1 cellular context compared by ENCODE assay signal in genomic region chr7:30584970-30585369, GRCh38.
TF ChIP-seq lines count a peak whose summit lies in the region.

No MANE protein-coding gene starts in this region.

TF ChIP-seq in WTC11, 78 proteins besides CTCF, POLR2A, EP300 and RAD21 (continued from another document):
- TF ChIP-seq, protein P1, sequence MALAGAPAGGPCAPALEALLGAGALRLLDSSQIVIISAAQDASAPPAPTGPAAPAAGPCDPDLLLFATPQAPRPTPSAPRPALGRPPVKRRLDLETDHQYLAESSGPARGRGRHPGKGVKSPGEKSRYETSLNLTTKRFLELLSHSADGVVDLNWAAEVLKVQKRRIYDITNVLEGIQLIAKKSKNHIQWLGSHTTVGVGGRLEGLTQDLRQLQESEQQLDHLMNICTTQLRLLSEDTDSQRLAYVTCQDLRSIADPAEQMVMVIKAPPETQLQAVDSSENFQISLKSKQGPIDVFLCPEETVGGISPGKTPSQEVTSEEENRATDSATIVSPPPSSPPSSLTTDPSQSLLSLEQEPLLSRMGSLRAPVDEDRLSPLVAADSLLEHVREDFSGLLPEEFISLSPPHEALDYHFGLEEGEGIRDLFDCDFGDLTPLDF (CRISPR knock-in tag; IDR thresholded peaks at IDR 0.05), result no peak
- TF ChIP-seq ATF6 (CRISPR knock-in tag; IDR thresholded peaks at IDR 0.05) (no peak), NR2C2 (CRISPR knock-in tag; IDR thresholded peaks at IDR 0.05) (no peak), JUN (CRISPR knock-in tag; IDR thresholded peaks at IDR 0.05) (no peak), CREB1 (CRISPR knock-in tag; IDR thresholded peaks at IDR 0.05) (no peak), SMAD4 (CRISPR knock-in tag; IDR thresholded peaks at IDR 0.05) (no peak), IRF2 (CRISPR knock-in tag; IDR thresholded peaks at IDR 0.05; ENCODE audit: borderline replicate concordance, low read depth) (no peak)
TF ChIP-seq in WTC11: peak in this region for 0.
